In the genomic region with DNA sequence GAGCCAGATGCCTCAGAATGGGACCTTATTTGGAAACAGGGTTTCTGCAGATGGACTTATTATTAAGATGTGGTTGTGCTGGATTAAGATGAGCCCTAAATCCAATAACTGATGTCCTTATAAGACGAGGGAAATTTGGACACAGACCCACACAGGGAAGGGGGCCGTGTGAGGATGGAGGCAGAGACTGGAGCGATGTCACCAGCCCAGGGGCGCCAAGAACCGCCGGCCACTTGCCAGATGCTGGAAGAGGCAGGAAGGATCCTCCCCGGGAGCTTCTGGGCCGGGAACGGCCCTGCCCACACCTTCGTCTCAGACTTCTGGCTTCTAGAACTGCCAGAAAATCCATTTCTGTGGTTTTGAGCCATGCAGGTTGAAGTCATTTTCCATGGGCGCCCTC, we compare ENCODE assay signal across 18 cellular contexts. TPM values are rescaled to one million over a fixed set of nuclear protein-coding genes. Genes with fewer than 3 reads are reported as not detected.
"Had no signal": no experiment of that assay in that cellular context is flagged by ENCODE, and none has a peak within 500 bp of the region (broad histone marks: within the 10 kb centered on the region; RNA-seq: fewer than 3 reads in every experiment).

No MANE protein-coding gene starts in this region.

- H3K4me1 ChIP-seq: parathyroid adenoma, uterus had no signal

- DNase-seq: activated CD4-positive, alpha-beta memory T cell treated with anti-CD3 and anti-CD28 coated beads for 36 hours; activated CD4-positive, alpha-beta T cell treated with anti-CD3 and anti-CD28 coated beads for 1 hour; activated CD8-positive, alpha-beta memory T cell treated with anti-CD3 and anti-CD28 coated beads, Interleukin-2, amount 10 ng/mL, durations not matched to agents 7 days and 5 days; activated naive CD4-positive, alpha-beta T cell treated with anti-CD3 and anti-CD28 coated beads, Interleukin-2, amount 10 ng/mL, durations not matched to agents 7 days and 5 days; activated T-cell treated with anti-CD3 and anti-CD28 coated beads, Interleukin-2, amount 50 U/mL, for 1 hour; left cardiac atrium; naive thymus-derived CD4-positive, alpha-beta T cell; SK-N-SH; stimulated activated CD4-positive, alpha-beta T cell treated with anti-CD3 and anti-CD28 coated beads, Interleukin-2, amount 100 ng/mL, for 48 hours; T-cell had no signal

- H3K9me3 ChIP-seq: SK-N-SH, thoracic aorta, uterus had no signal

- ATAC-seq: activated CD8-positive, alpha-beta memory T cell treated with anti-CD3 and anti-CD28 coated beads, Interleukin-2, amount 10 ng/mL, durations not matched to agents 7 days and 5 days; esophagus mucosa; naive thymus-derived CD4-positive, alpha-beta T cell; T-cell had no signal

- H3K27me3 Mint-ChIP-seq: activated CD4-positive, alpha-beta memory T cell treated with anti-CD3 and anti-CD28 coated beads for 36 hours; naive thymus-derived CD4-positive, alpha-beta T cell; stimulated activated naive CD8-positive, alpha-beta T cell treated with anti-CD3 and anti-CD28 coated beads, Interleukin-15, Interleukin-2, amounts not matched to agents 100 ng/mL and 50 ng/mL, for 24 hours; T-cell had no signal

- H3K27ac ChIP-seq: parathyroid adenoma, thoracic aorta, uterus had no signal

- H3K27ac Mint-ChIP-seq: activated CD4-positive, alpha-beta memory T cell treated with anti-CD3 and anti-CD28 coated beads for 36 hours; activated CD8-positive, alpha-beta memory T cell treated with anti-CD3 and anti-CD28 coated beads, Interleukin-2, amount 10 ng/mL, durations not matched to agents 7 days and 5 days; activated naive CD4-positive, alpha-beta T cell treated with anti-CD3 and anti-CD28 coated beads, Interleukin-2, amount 10 ng/mL, durations not matched to agents 7 days and 5 days; activated T-helper 2 cell treated with anti-CD3 and anti-CD28 coated beads, Interferon-gamma antibody, Interleukin-2, Interleukin-4, amounts not matched to agents 10 μg/mL and 5 μg/mL and 100 μg/mL, durations not matched to agents 14 hours and 24 hours and 36 hours; naive thymus-derived CD4-positive, alpha-beta T cell; stimulated activated naive CD8-positive, alpha-beta T cell treated with anti-CD3 and anti-CD28 coated beads, Interleukin-15, Interleukin-2, amounts not matched to agents 100 ng/mL and 50 ng/mL, for 24 hours; T-cell had no signal

- H3K4me3 Mint-ChIP-seq: activated CD4-positive, alpha-beta memory T cell treated with anti-CD3 and anti-CD28 coated beads for 36 hours; activated CD8-positive, alpha-beta memory T cell treated with anti-CD3 and anti-CD28 coated beads, Interleukin-2, amount 10 ng/mL, durations not matched to agents 7 days and 5 days; activated naive CD4-positive, alpha-beta T cell treated with anti-CD3 and anti-CD28 coated beads, Interleukin-2, amount 10 ng/mL, durations not matched to agents 7 days and 5 days; naive thymus-derived CD4-positive, alpha-beta T cell; stimulated activated naive CD8-positive, alpha-beta T cell treated with anti-CD3 and anti-CD28 coated beads, Interleukin-15, Interleukin-2, amounts not matched to agents 100 ng/mL and 50 ng/mL, for 24 hours; T-cell had no signal

- H3K4me1 Mint-ChIP-seq: activated CD8-positive, alpha-beta memory T cell treated with anti-CD3 and anti-CD28 coated beads, Interleukin-2, amount 10 ng/mL, durations not matched to agents 7 days and 5 days; activated naive CD4-positive, alpha-beta T cell treated with anti-CD3 and anti-CD28 coated beads, Interleukin-2, amount 10 ng/mL, durations not matched to agents 7 days and 5 days had no signal

- H3K36me3 Mint-ChIP-seq: activated CD4-positive, alpha-beta memory T cell treated with anti-CD3 and anti-CD28 coated beads for 36 hours; activated CD8-positive, alpha-beta memory T cell treated with anti-CD3 and anti-CD28 coated beads, Interleukin-2, amount 10 ng/mL, durations not matched to agents 7 days and 5 days; activated naive CD4-positive, alpha-beta T cell treated with anti-CD3 and anti-CD28 coated beads, Interleukin-2, amount 10 ng/mL, durations not matched to agents 7 days and 5 days; T-cell had no signal

- H3K36me3 ChIP-seq: thoracic aorta, uterus had no signal

- H3K27me3 ChIP-seq: uterus had no signal

- H3K4me3 ChIP-seq: lung, uterus had no signal

RNA-seq across cellular contexts. Expression of gene GNG7, which starts 26.6 kb away (rescaled TPM):
- total RNA-seq: activated CD8-positive, alpha-beta memory T cell treated with anti-CD3 and anti-CD28 coated beads, Interleukin-2, amount 10 ng/mL, durations not matched to agents 7 days and 5 days; fibroblast of villous mesenchyme had no signal

RNA-seq across cellular contexts. Expression of gene DIRAS1, which starts 45.3 kb away (rescaled TPM):
- total RNA-seq: activated CD8-positive, alpha-beta memory T cell treated with anti-CD3 and anti-CD28 coated beads, Interleukin-2, amount 10 ng/mL, durations not matched to agents 7 days and 5 days had no signal
- polyA plus RNA-seq: naive thymus-derived CD4-positive, alpha-beta T cell had no signal
